Comparison of ENCODE assay signal across 28 cellular contexts in the genomic region with DNA sequence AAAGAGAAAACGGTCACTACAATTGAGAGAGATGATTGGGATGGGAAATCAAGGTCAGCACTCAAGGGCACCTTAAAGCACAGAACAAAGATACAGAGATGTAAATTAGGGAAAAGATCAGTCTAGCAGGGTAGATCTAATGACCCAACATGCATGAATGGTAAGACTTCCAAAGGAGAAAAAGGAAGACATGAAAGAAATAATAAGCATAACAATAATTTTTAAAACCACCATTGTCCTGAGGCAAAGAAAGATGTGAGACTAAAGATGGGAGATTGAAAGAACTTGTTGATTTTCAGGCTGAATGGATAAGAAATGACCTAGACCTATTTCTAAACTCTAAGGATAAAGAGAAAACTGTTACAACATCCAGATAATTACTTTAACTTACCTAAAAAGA.
"Had no signal": no experiment of that assay in that cellular context is flagged by ENCODE, and none has a peak within 500 bp of the region (broad histone marks: within the 10 kb centered on the region; RNA-seq: fewer than 3 reads in every experiment).

No MANE protein-coding gene starts in this region.

- H3K4me3 ChIP-seq: stomach, suprapubic skin, testis, thoracic aorta, thyroid gland, tibial artery, tibial nerve, transverse colon, upper lobe of left lung, upper lobe of right lung, uterus, vagina had no signal

- H3K27me3 ChIP-seq: testis, thyroid gland, tibial artery, tibial nerve, upper lobe of right lung, uterus, vagina had no signal

- H3K36me3 ChIP-seq: stomach, suprapubic skin, thoracic aorta, thyroid gland, tibial artery, tibial nerve, transverse colon, upper lobe of left lung, upper lobe of right lung, uterus, vagina had no signal

- ATAC-seq: stimulated activated effector memory CD8-positive, alpha-beta T cell treated with anti-CD3 and anti-CD28 coated beads, Interleukin-12 subunit alpha, Interleukin-12 subunit beta, amount 100 ng/mL, for 72 hours; stimulated activated memory B cell treated with anti-CD40 and anti-IgM and Interleukin-4, amounts not matched to agents 10 μg/mL and 1 μg/mL and 100 μg/mL, for 72 hours; stimulated activated naive B cell treated with anti-CD40 and anti-IgM and Interleukin-4, amounts not matched to agents 10 μg/mL and 1 μg/mL and 100 μg/mL, for 72 hours; stimulated activated naive CD8-positive, alpha-beta T cell treated with anti-CD3 and anti-CD28 coated beads, Interleukin-15, amount 100 ng/mL, for 72 hours; stimulated activated naive CD8-positive, alpha-beta T cell treated with anti-CD3 and anti-CD28 coated beads, Interleukin-15, Interleukin-2, amounts not matched to agents 100 U/mL and 50 U/mL, for 24 hours; upper lobe of right lung had no signal

- H3K27ac Mint-ChIP-seq: stimulated activated effector memory CD8-positive, alpha-beta T cell treated with anti-CD3 and anti-CD28 coated beads, Interleukin-12 subunit alpha, Interleukin-12 subunit beta, amount 100 ng/mL, for 72 hours; stimulated activated memory B cell treated with anti-CD40 and anti-IgM and Interleukin-4, amounts not matched to agents 10 μg/mL and 1 μg/mL and 100 μg/mL, for 72 hours; stimulated activated naive B cell treated with anti-CD40 and anti-IgM and Interleukin-4, amounts not matched to agents 10 μg/mL and 1 μg/mL and 100 μg/mL, for 72 hours; stimulated activated naive CD8-positive, alpha-beta T cell treated with anti-CD3 and anti-CD28 coated beads, Interleukin-15, amount 100 ng/mL, for 72 hours; stimulated activated naive CD8-positive, alpha-beta T cell treated with anti-CD3 and anti-CD28 coated beads, Interleukin-15, Interleukin-2, amounts not matched to agents 100 ng/mL and 50 ng/mL, for 24 hours; type B pancreatic cell had no signal

- DNase-seq: stimulated activated CD4-positive, alpha-beta T cell treated with anti-CD3 and anti-CD28 coated beads, Interleukin-2, amount 100 ng/mL, for 48 hours; stimulated activated CD4-positive, alpha-beta T cell treated with anti-CD3 and anti-CD28 coated beads, Interleukin-4, amount 100 ng/mL, for 1 hour; stimulated activated CD4-positive, alpha-beta T cell treated with anti-CD3 and anti-CD28 coated beads, Interleukin-4, amount 100 ng/mL, for 24 hours; stimulated activated CD4-positive, alpha-beta T cell treated with anti-CD3 and anti-CD28 coated beads, Interleukin-4, amount 100 ng/mL, for 4 hours; stimulated activated CD8-positive, alpha-beta memory T cell treated with anti-CD3 and anti-CD28 coated beads, Interleukin-4, amount 100 ng/mL, for 48 hours; stimulated activated naive B cell treated with anti-CD40 and anti-IgM and Interleukin-4, amounts not matched to agents 10 μg/mL and 1 μg/mL and 100 μg/mL, for 72 hours; stimulated activated naive CD4-positive, alpha-beta T cell; stimulated activated naive CD4-positive, alpha-beta T cell treated with Interleukin-2 at 50 U/mL for 16 hours; stimulated activated naive CD8-positive, alpha-beta T cell treated with anti-CD3 and anti-CD28 coated beads, Interleukin-15, amount 100 ng/mL, for 72 hours; stimulated activated naive CD8-positive, alpha-beta T cell treated with anti-CD3 and anti-CD28 coated beads, Interleukin-15, Interleukin-2, amounts not matched to agents 100 U/mL and 50 U/mL, for 24 hours; stomach; substantia nigra; testis; thyroid gland; tibial artery; transverse colon; trophoblast cell; upper lobe of left lung; upper lobe of right lung; uterus had no signal

- H3K9me3 Mint-ChIP-seq: stimulated activated effector memory CD8-positive, alpha-beta T cell treated with anti-CD3 and anti-CD28 coated beads, Interleukin-12 subunit alpha, Interleukin-12 subunit beta, amount 100 ng/mL, for 72 hours; stimulated activated naive CD8-positive, alpha-beta T cell treated with anti-CD3 and anti-CD28 coated beads, Interleukin-15, Interleukin-2, amounts not matched to agents 100 ng/mL and 50 ng/mL, for 24 hours; type B pancreatic cell had no signal

- H3K27ac ChIP-seq: stomach, suprapubic skin, testis, thoracic aorta, thyroid gland, tibial artery, tibial nerve, transverse colon, upper lobe of left lung, upper lobe of right lung, uterus, vagina had no signal

- H3K36me3 Mint-ChIP-seq: stimulated activated effector memory CD8-positive, alpha-beta T cell treated with anti-CD3 and anti-CD28 coated beads, Interleukin-12 subunit alpha, Interleukin-12 subunit beta, amount 100 ng/mL, for 72 hours; stimulated activated memory B cell treated with anti-CD40 and anti-IgM and Interleukin-4, amounts not matched to agents 10 μg/mL and 1 μg/mL and 100 μg/mL, for 72 hours; type B pancreatic cell had no signal

- H3K4me3 Mint-ChIP-seq: stimulated activated effector memory CD8-positive, alpha-beta T cell treated with anti-CD3 and anti-CD28 coated beads, Interleukin-12 subunit alpha, Interleukin-12 subunit beta, amount 100 ng/mL, for 72 hours; stimulated activated memory B cell treated with anti-CD40 and anti-IgM and Interleukin-4, amounts not matched to agents 10 μg/mL and 1 μg/mL and 100 μg/mL, for 72 hours; stimulated activated naive B cell treated with anti-CD40 and anti-IgM and Interleukin-4, amounts not matched to agents 10 μg/mL and 1 μg/mL and 100 μg/mL, for 72 hours; stimulated activated naive CD8-positive, alpha-beta T cell treated with anti-CD3 and anti-CD28 coated beads, Interleukin-15, amount 100 ng/mL, for 72 hours; stimulated activated naive CD8-positive, alpha-beta T cell treated with anti-CD3 and anti-CD28 coated beads, Interleukin-15, Interleukin-2, amounts not matched to agents 100 ng/mL and 50 ng/mL, for 24 hours; type B pancreatic cell had no signal

- H3K4me1 Mint-ChIP-seq: stimulated activated effector memory CD8-positive, alpha-beta T cell treated with anti-CD3 and anti-CD28 coated beads, Interleukin-12 subunit alpha, Interleukin-12 subunit beta, amount 100 ng/mL, for 72 hours; stimulated activated memory B cell treated with anti-CD40 and anti-IgM and Interleukin-4, amounts not matched to agents 10 μg/mL and 1 μg/mL and 100 μg/mL, for 72 hours had no signal

- H3K9me3 ChIP-seq: stomach, suprapubic skin, testis, thoracic aorta, thyroid gland, tibial artery, tibial nerve, transverse colon, upper lobe of left lung, upper lobe of right lung, uterus, vagina had no signal
